In the genomic region with DNA sequence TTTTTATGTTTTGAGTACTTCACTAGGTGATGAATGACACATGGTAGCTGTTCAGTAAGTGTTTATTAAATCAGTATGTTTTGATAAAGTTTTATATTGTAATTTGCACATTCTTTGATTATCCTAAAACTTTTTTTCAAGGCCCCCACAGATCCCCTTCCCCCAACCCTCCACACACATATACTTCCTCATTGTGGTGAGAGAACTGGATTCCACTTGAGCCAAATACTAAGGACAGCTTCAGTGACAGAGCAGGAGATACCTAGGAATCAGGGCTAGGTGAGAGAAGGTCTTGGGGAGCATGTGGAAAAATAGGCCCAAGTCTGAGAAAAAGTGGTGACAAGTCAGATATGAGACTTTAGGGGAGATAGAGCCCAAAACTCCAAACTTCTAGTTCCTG, we compare ENCODE assay signal across 26 cellular contexts.
DNase-seq lines count a peak whose midpoint lies in the region; ATAC-seq and TF ChIP-seq lines count a peak whose summit lies in the region.
"Had no signal": no experiment of that assay in that cellular context is flagged by ENCODE, and none has a peak within 500 bp of the region (broad histone marks: within the 10 kb centered on the region; RNA-seq: fewer than 3 reads in every experiment).

No MANE protein-coding gene starts in this region.

- H3K27me3 Mint-ChIP-seq in CD4-positive, CD25-positive, alpha-beta regulatory T cell, result no peaks in the 10 kb centered on the region
- H3K27me3 Mint-ChIP-seq: stimulated activated naive CD8-positive, alpha-beta T cell treated with anti-CD3 and anti-CD28 coated beads, Interleukin-15, amount 100 ng/mL, for 72 hours had no signal

- H3K27me3 ChIP-seq in CD4-positive, CD25-positive, alpha-beta regulatory T cell (ENCODE audit: control insufficient read depth, insufficient read depth, low read length), result no peaks in the 10 kb centered on the region
- H3K27me3 ChIP-seq in HL-60 (ENCODE audit: insufficient read depth, poor library complexity, severe bottlenecking), result no peaks in the 10 kb centered on the region
- no peaks in the 10 kb centered on the region for H3K27me3 ChIP-seq in iPS-20b (ENCODE audit: insufficient read depth, low read length)
- H3K27me3 ChIP-seq: thyroid gland had no signal

- no peak overlapping the region for H3K27ac ChIP-seq in CD4-positive, CD25-positive, alpha-beta regulatory T cell (ENCODE audit: insufficient read depth, low read length, poor library complexity, severe bottlenecking)
- H3K27ac ChIP-seq in HL-60 (replicated peaks) (peak overlapping the region; percentile 48), SK-N-MC (0 out of 2 replicates have a peak overlapping the region, but pooled peaks have one; percentile 5), iPS-20b (ENCODE audit: low read length) (peak overlapping the region; percentile 95)
- H3K27ac ChIP-seq: thyroid gland had no signal

- no peaks in the 10 kb centered on the region for H3K9me3 ChIP-seq in CD4-positive, CD25-positive, alpha-beta regulatory T cell (ENCODE audit: control insufficient read depth in 2 of 2, low read length in 2 of 2)
- H3K9me3 ChIP-seq in SK-N-MC (ENCODE audit: low read depth, low read length), result peaks cover 7% of the 10 kb centered on the region
- H3K9me3 ChIP-seq in iPS-20b (ENCODE audit: insufficient read depth, low read depth, low read length), result no peaks in the 10 kb centered on the region
- H3K9me3 ChIP-seq: HAP-1, thyroid gland had no signal

- peaks cover 0 to 7% (median 0%) of the 10 kb centered on the region in 7 donors for H3K9me3 Mint-ChIP-seq in CD4-positive, CD25-positive, alpha-beta regulatory T cell

- H3K9ac ChIP-seq in SK-N-MC (ENCODE audit: insufficient read length) (no peak overlapping the region), iPS-20b (ENCODE audit: low read depth, low read length) (peak overlapping the region; percentile 24; the same call in 1 of the 2 replicates)

- H3K36me3 ChIP-seq in CD4-positive, CD25-positive, alpha-beta regulatory T cell (ENCODE audit: control insufficient read depth, insufficient read depth, low read length), result peaks cover 18% of the 10 kb centered on the region
- peaks cover 32% of the 10 kb centered on the region for H3K36me3 ChIP-seq in SK-N-MC (ENCODE audit: insufficient read depth, low read length)
- H3K36me3 ChIP-seq in iPS-20b (ENCODE audit: insufficient read depth, low read depth, low read length), result peaks cover 6% of the 10 kb centered on the region; the same call in 1 of the 2 replicates
- H3K36me3 ChIP-seq: HAP-1 had no signal

- peaks cover 0 to 4% (median 3%) of the 10 kb centered on the region in 4 donors for H3K4me1 Mint-ChIP-seq in CD4-positive, CD25-positive, alpha-beta regulatory T cell
- H3K4me1 Mint-ChIP-seq: nephron had no signal

- no peak for DNase-seq in CD4-positive, CD25-positive, alpha-beta regulatory T cell
- DNase-seq in HL-60 (ENCODE audit: low read depth in 1 of 2, low spot score in 1 of 2), result peak in 1 of 2 experiments; percentile 54
- no peak for DNase-seq in SK-N-MC (ENCODE audit: low read depth, low spot score)
- no peak for DNase-seq in iPS-NIHi7 (ENCODE audit: extremely low spot score)
- no peak for DNase-seq in stimulated activated naive CD4-positive, alpha-beta T cell (lab: John Stamatoyannopoulos, UW)
- no peak for DNase-seq in EL
- DNase-seq: activated CD4-positive, alpha-beta T cell treated with anti-CD3 and anti-CD28 coated beads, Interleukin-2, amount 50 U/mL, for 4 hours; activated CD4-positive, CD25-positive, alpha-beta regulatory T cell; activated CD8-positive, alpha-beta memory T cell treated with anti-CD3 and anti-CD28 coated beads, Interleukin-2, amount 50 U/mL, for 48 hours; activated gamma-delta T cell; C1 segment of cervical spinal cord; Calu3; effector CD4-positive, alpha-beta T cell; hippocampal formation; IMR-90; NCI-H1436; NCI-H510A; NK-92 treated with Interleukin-12 subunit alpha and Interleukin-12 subunit beta, amount 100 ng/mL, for 24 hours; stimulated activated CD4-positive, alpha-beta T cell treated with anti-CD3 and anti-CD28 coated beads, Interleukin-15, amount 100 ng/mL, for 24 hours; stimulated activated naive CD8-positive, alpha-beta T cell treated with anti-CD3 and anti-CD28 coated beads, Interleukin-15, amount 100 ng/mL, for 72 hours; T-helper 2 cell; thyroid gland had no signal

- H3K36me3 Mint-ChIP-seq in CD4-positive, CD25-positive, alpha-beta regulatory T cell, result peaks cover 57% of the 10 kb centered on the region

- H3K27ac Mint-ChIP-seq in CD4-positive, CD25-positive, alpha-beta regulatory T cell, result peak overlapping the region in 2 of 3 donors; percentile 15 to 27
- H3K27ac Mint-ChIP-seq: nephron had no signal

- no peak for TF ChIP-seq CTCF in HL-60 (IDR thresholded peaks at IDR 0.05; ENCODE audit: insufficient read depth, low read length)

- no peaks in the 10 kb centered on the region for H3K4me1 ChIP-seq in CD4-positive, CD25-positive, alpha-beta regulatory T cell (ENCODE audit: control insufficient read depth, insufficient read depth, low read length, poor library complexity, severe bottlenecking)
- H3K4me1 ChIP-seq in iPS-20b (ENCODE audit: insufficient read depth, low read length), result peaks cover 41% of the 10 kb centered on the region
- H3K4me1 ChIP-seq: thyroid gland had no signal

- ATAC-seq in CD4-positive, CD25-positive, alpha-beta regulatory T cell (ENCODE audit: low read depth in 2 of 2), result no peak
- ATAC-seq in HG02588 (IDR thresholded peaks at IDR 0.05; ENCODE audit: unreplicated experiment), result no peak
- ATAC-seq: stimulated activated naive CD8-positive, alpha-beta T cell treated with anti-CD3 and anti-CD28 coated beads, Interleukin-15, amount 100 ng/mL, for 72 hours had no signal

- no peak overlapping the region for H3K4me3 Mint-ChIP-seq in CD4-positive, CD25-positive, alpha-beta regulatory T cell
- H3K4me3 Mint-ChIP-seq: nephron; stimulated activated naive CD8-positive, alpha-beta T cell treated with anti-CD3 and anti-CD28 coated beads, Interleukin-15, amount 100 ng/mL, for 72 hours had no signal

- no peak overlapping the region for H3K4me3 ChIP-seq in CD4-positive, CD25-positive, alpha-beta regulatory T cell (ENCODE audit: low read depth, low read length)
- no peak overlapping the region for H3K4me3 ChIP-seq in HL-60 (replicated peaks; ENCODE audit: insufficient read depth, low read length)
- H3K4me3 ChIP-seq in SK-N-MC, result no peak overlapping the region
- H3K4me3 ChIP-seq in iPS-20b (ENCODE audit: low read length), result no peak overlapping the region
- H3K4me3 ChIP-seq: HAP-1, thyroid gland had no signal
